ENCODE assay signal across 12 cellular contexts in genomic region chr11:31480930-31481329, GRCh38. TPM values are rescaled to one million over a fixed set of nuclear protein-coding genes. Genes with fewer than 3 reads are reported as not detected.
"Had no signal": no experiment of that assay in that cellular context is flagged by ENCODE, and none has a peak within 500 bp of the region (broad histone marks: within the 10 kb centered on the region; RNA-seq: fewer than 3 reads in every experiment).

No MANE protein-coding gene starts in this region.

- H3K4me1 Mint-ChIP-seq: naive B cell had no signal

- DNase-seq: activated CD4-positive, alpha-beta T cell treated with anti-CD3 and anti-CD28 coated beads, Interleukin-2, amount 50 U/mL, for 4 hours; activated gamma-delta T cell; effector CD8-positive, alpha-beta T cell; mesenchymal stem cell; mucosa of descending colon; naive B cell; right cardiac atrium; stimulated activated CD4-positive, alpha-beta T cell treated with anti-CD3 and anti-CD28 coated beads, Interleukin-2, amount 100 ng/mL, for 48 hours had no signal

- H3K27ac Mint-ChIP-seq: activated naive CD4-positive, alpha-beta T cell treated with anti-CD3 and anti-CD28 coated beads, Interleukin-2, amount 50 U/mL, for 24 hours; naive B cell; stimulated activated naive CD8-positive, alpha-beta T cell treated with anti-CD3 and anti-CD28 coated beads, Interleukin-15, Interleukin-2, amounts not matched to agents 100 ng/mL and 50 ng/mL, for 24 hours had no signal

- FAIRE-seq: endothelial cell of umbilical vein had no signal

- ATAC-seq: mucosa of descending colon, right cardiac atrium had no signal

- H3K4me3 Mint-ChIP-seq: activated naive CD4-positive, alpha-beta T cell treated with anti-CD3 and anti-CD28 coated beads, Interleukin-2, amount 50 U/mL, for 24 hours; naive B cell; stimulated activated naive CD8-positive, alpha-beta T cell treated with anti-CD3 and anti-CD28 coated beads, Interleukin-15, Interleukin-2, amounts not matched to agents 100 ng/mL and 50 ng/mL, for 24 hours had no signal

- H3K27me3 Mint-ChIP-seq: activated naive CD4-positive, alpha-beta T cell treated with anti-CD3 and anti-CD28 coated beads, Interleukin-2, amount 50 U/mL, for 24 hours; naive B cell; stimulated activated naive CD8-positive, alpha-beta T cell treated with anti-CD3 and anti-CD28 coated beads, Interleukin-15, Interleukin-2, amounts not matched to agents 100 ng/mL and 50 ng/mL, for 24 hours had no signal

- H3K36me3 Mint-ChIP-seq: naive B cell had no signal

- H3K9me3 Mint-ChIP-seq: activated naive CD4-positive, alpha-beta T cell treated with anti-CD3 and anti-CD28 coated beads, Interleukin-2, amount 50 U/mL, for 24 hours; naive B cell; stimulated activated naive CD8-positive, alpha-beta T cell treated with anti-CD3 and anti-CD28 coated beads, Interleukin-15, Interleukin-2, amounts not matched to agents 100 ng/mL and 50 ng/mL, for 24 hours had no signal

RNA-seq across cellular contexts. Expression of gene IMMP1L, which starts 28.5 kb away (rescaled TPM):
- total RNA-seq: ascending aorta had no signal
